Comparison of ENCODE assay signal across 11 cellular contexts in the genomic region with DNA sequence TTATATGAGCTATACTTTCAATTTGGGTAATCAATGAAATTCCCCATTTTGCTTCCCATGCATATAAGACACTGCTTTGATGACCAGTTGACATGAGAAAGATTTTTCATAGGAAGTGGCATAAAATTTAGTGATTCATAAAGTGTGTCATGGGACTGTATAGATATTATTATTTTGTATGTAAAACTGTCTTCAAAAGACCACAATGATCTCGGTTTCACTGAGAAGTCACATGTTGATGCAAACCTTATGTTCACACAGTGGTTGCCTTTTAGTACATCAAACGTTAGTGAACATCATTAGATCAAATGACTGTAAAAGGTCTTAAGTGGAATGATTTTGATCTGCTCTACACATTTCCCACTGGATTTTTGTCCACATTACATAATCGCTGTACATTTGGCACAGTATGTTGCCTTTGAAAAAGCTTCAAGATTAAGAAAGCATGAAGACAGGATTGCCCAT.
DNase-seq lines count a peak whose midpoint lies in the region; ATAC-seq, FAIRE-seq and TF ChIP-seq lines count a peak whose summit lies in the region.
"Had no signal": no experiment of that assay in that cellular context is flagged by ENCODE, and none has a peak within 500 bp of the region (broad histone marks: within the 10 kb centered on the region; RNA-seq: fewer than 3 reads in every experiment).

No MANE protein-coding gene starts in this region.

- no peak overlapping the region for H3K4me3 Mint-ChIP-seq in activated CD4-positive, alpha-beta T cell treated with anti-CD3 and anti-CD28 coated beads for 36 hours

- no peak overlapping the region for H3K27ac Mint-ChIP-seq in activated CD4-positive, alpha-beta T cell treated with anti-CD3 and anti-CD28 coated beads for 36 hours

- intact Hi-C loops in activated CD4-positive, alpha-beta T cell treated with anti-CD3 and anti-CD28 coated beads for 36 hours (cut with DNase I, micrococcal nuclease), result no loop called here
- intact Hi-C loops in head of caudate nucleus (cut with DNase I), result no loop called here

- no peak for TF ChIP-seq POLR2A in H54 (IDR thresholded peaks at IDR 0.05; ENCODE audit: low read depth, low read length)

- peak; percentile 49 for ATAC-seq in activated CD4-positive, alpha-beta T cell treated with anti-CD3 and anti-CD28 coated beads for 36 hours
- ATAC-seq in HG03342 (IDR thresholded peaks at IDR 0.05; ENCODE audit: unreplicated experiment), result peak; percentile 98
- ATAC-seq in stimulated activated naive CD8-positive, alpha-beta T cell treated with anti-CD3 and anti-CD28 coated beads, Interleukin-15, Interleukin-2, amounts not matched to agents 100 U/mL and 50 U/mL, for 24 hours, result peak; percentile 55

- FAIRE-seq in H54 (lab: Jason Lieb, UNC), result peak; percentile 15
- FAIRE-seq: A204.1 had no signal

- no peaks in the 10 kb centered on the region for H3K9me3 Mint-ChIP-seq in activated CD4-positive, alpha-beta T cell treated with anti-CD3 and anti-CD28 coated beads for 36 hours (ENCODE audit: low read depth)

- CTCF ChIA-PET in activated CD4-positive, alpha-beta T cell treated with anti-CD3 and anti-CD28 coated beads for 36 hours (lab: Charles Lee), result interaction anchor here (0.6 to 0.7 kb wide), 2 partner anchors 17 to 502 kb away, joined by 3 read pairs; no protein-coding TSS in a partner anchor

- no peaks in the 10 kb centered on the region for H3K36me3 Mint-ChIP-seq in activated CD4-positive, alpha-beta T cell treated with anti-CD3 and anti-CD28 coated beads for 36 hours (ENCODE audit: low read depth)

- peaks cover 3% of the 10 kb centered on the region for H3K4me1 Mint-ChIP-seq in activated CD4-positive, alpha-beta T cell treated with anti-CD3 and anti-CD28 coated beads for 36 hours

- POLR2A ChIA-PET in activated CD4-positive, alpha-beta T cell treated with anti-CD3 and anti-CD28 coated beads for 36 hours (lab: Charles Lee), result no interaction called here

- no peak for DNase-seq in activated CD4-positive, alpha-beta T cell treated with anti-CD3 and anti-CD28 coated beads for 36 hours
- DNase-seq in activated CD4-positive, alpha-beta T cell treated with anti-CD3 and anti-CD28 coated beads, Interleukin-2, amount 50 U/mL, for 4 hours, result no peak
- DNase-seq in H54 (ENCODE audit: insufficient read length, low spot score) (no peak), epidermal melanocyte (ENCODE audit: insufficient read length, low spot score) (no peak), SHP77 treated with DMSO at 0.1 percent for 48 hours (lab: John Stamatoyannopoulos, UW) (no peak), head of caudate nucleus (no peak)
- DNase-seq in stimulated activated naive CD8-positive, alpha-beta T cell treated with anti-CD3 and anti-CD28 coated beads, Interleukin-15, Interleukin-2, amounts not matched to agents 100 U/mL and 50 U/mL, for 24 hours, result no peak
- DNase-seq: NCI-H774, upper lobe of left lung had no signal

- no peaks in the 10 kb centered on the region for H3K27me3 Mint-ChIP-seq in activated CD4-positive, alpha-beta T cell treated with anti-CD3 and anti-CD28 coated beads for 36 hours
